In genomic region chr3:108053025-108053424, GRCh38 we compare ENCODE assay signal across 13 cellular contexts. TPM values are rescaled to one million over a fixed set of nuclear protein-coding genes. Genes with fewer than 3 reads are reported as not detected.
A peak's percentile ranks its signal among the peaks of the same experiment; 100 is the strongest.
DNase-seq lines count a peak whose midpoint lies in the region; ATAC-seq and TF ChIP-seq lines count a peak whose summit lies in the region.
"Had no signal": no experiment of that assay in that cellular context is flagged by ENCODE, and none has a peak within 500 bp of the region (broad histone marks: within the 10 kb centered on the region; RNA-seq: fewer than 3 reads in every experiment).

No MANE protein-coding gene starts in this region.

- no peak overlapping the region for H2BK5ac ChIP-seq in trophoblast cell (ENCODE audit: low read depth, low read length, poor library complexity)

- H3K27me3 Mint-ChIP-seq in activated CD4-positive, alpha-beta memory T cell treated with anti-CD3 and anti-CD28 coated beads for 36 hours: no peaks in the 10 kb centered on the region
- no peaks in the 10 kb centered on the region for H3K27me3 Mint-ChIP-seq in activated CD4-positive, alpha-beta memory T cell treated with anti-CD3 and anti-CD28 coated beads, Interleukin-2, amount 10 ng/mL, durations not matched to agents 7 days and 5 days

- H3K18ac ChIP-seq in trophoblast cell (ENCODE audit: low read length): no peak overlapping the region

- H3K4me1 Mint-ChIP-seq in activated CD4-positive, alpha-beta memory T cell treated with anti-CD3 and anti-CD28 coated beads for 36 hours (ENCODE audit: low read depth): peaks cover 37% of the 10 kb centered on the region
- peaks cover 22% of the 10 kb centered on the region for H3K4me1 Mint-ChIP-seq in activated CD4-positive, alpha-beta memory T cell treated with anti-CD3 and anti-CD28 coated beads, Interleukin-2, amount 10 ng/mL, durations not matched to agents 7 days and 5 days

- no peak overlapping the region for H3K27ac ChIP-seq in trophoblast cell (ENCODE audit: low read depth, low read length)

- no peaks in the 10 kb centered on the region for H3K79me1 ChIP-seq in trophoblast cell (ENCODE audit: low read length)

- intact Hi-C loops in activated CD4-positive, alpha-beta memory T cell treated with anti-CD3 and anti-CD28 coated beads for 36 hours (cut with micrococcal nuclease): no loop called here

- no peaks in the 10 kb centered on the region for H3K9me3 ChIP-seq in trophoblast cell (ENCODE audit: insufficient read depth, low read depth, low read length)
- H3K9me3 ChIP-seq: ascending aorta had no signal

- no peak overlapping the region for H3K4me2 ChIP-seq in trophoblast cell (ENCODE audit: low read length)

- no peak overlapping the region for H3K14ac ChIP-seq in trophoblast cell (ENCODE audit: low read length)

- H3K23ac ChIP-seq in trophoblast cell (ENCODE audit: low read length): no peak overlapping the region

- H3K4ac ChIP-seq in trophoblast cell (ENCODE audit: low read depth, low read length): no peak overlapping the region

- DNase-seq in activated CD4-positive, alpha-beta memory T cell treated with anti-CD3 and anti-CD28 coated beads for 36 hours: no peak
- DNase-seq in activated CD4-positive, alpha-beta memory T cell treated with anti-CD3 and anti-CD28 coated beads, Interleukin-2, amount 10 ng/mL, durations not matched to agents 7 days and 5 days: no peak
- peak; percentile 21 for DNase-seq in NCI-H2171 (lab: John Stamatoyannopoulos, UW)
- DNase-seq in epithelial cell of esophagus (ENCODE audit: low read depth): peak; percentile 78
- DNase-seq in trophoblast cell: peak in 1 of 2 donors; percentile 59
- no peak for DNase-seq in H7
- DNase-seq in stimulated activated CD4-positive, alpha-beta T cell treated with anti-CD3 and anti-CD28 coated beads, Interleukin-15, amount 100 ng/mL, for 24 hours: no peak
- DNase-seq: effector CD8-positive, alpha-beta T cell; NCI-H2081 treated with DMSO at 0.1 percent for 48 hours; T-helper 2 cell had no signal

- H2BK12ac ChIP-seq in trophoblast cell (ENCODE audit: low read length): peak overlapping the region; percentile 15

- no peak overlapping the region for H4K91ac ChIP-seq in trophoblast cell (ENCODE audit: low read depth, low read length)

- H4K8ac ChIP-seq in trophoblast cell (ENCODE audit: low read depth, low read length): no peak overlapping the region

- peak; percentile 5 for TF ChIP-seq CTCF in epithelial cell of esophagus (IDR thresholded peaks at IDR 0.05; ENCODE audit: insufficient read depth, low read depth, low read length, missing control alignments)

- no peak overlapping the region for H4K12ac ChIP-seq in trophoblast cell (ENCODE audit: low read depth, low read length)

- H3K27ac Mint-ChIP-seq in activated CD4-positive, alpha-beta memory T cell treated with anti-CD3 and anti-CD28 coated beads for 36 hours: peak overlapping the region; percentile 23
- H3K27ac Mint-ChIP-seq in activated CD4-positive, alpha-beta memory T cell treated with anti-CD3 and anti-CD28 coated beads, Interleukin-2, amount 10 ng/mL, durations not matched to agents 7 days and 5 days: no peak overlapping the region

- H3K79me2 ChIP-seq in trophoblast cell (ENCODE audit: control insufficient read depth, insufficient read depth, low read length, poor library complexity): no peaks in the 10 kb centered on the region

- H3K9ac ChIP-seq in trophoblast cell (ENCODE audit: low read length): no peak overlapping the region

- ATAC-seq in GM21723 (IDR thresholded peaks at IDR 0.05; ENCODE audit: unreplicated experiment): no peak
- ATAC-seq: K562 had no signal

- CTCF ChIA-PET in activated CD4-positive, alpha-beta memory T cell treated with anti-CD3 and anti-CD28 coated beads for 36 hours (lab: Charles Lee): interaction anchor here (1.0 to 1.2 kb wide), 2 partner anchors 125 to 499 kb away, joined by 3 read pairs; no protein-coding TSS in a partner anchor
- CTCF ChIA-PET in activated CD4-positive, alpha-beta memory T cell treated with anti-CD3 and anti-CD28 coated beads, Interleukin-2, amount 10 ng/mL, durations not matched to agents 7 days and 5 days (lab: Charles Lee): no interaction called here

- peaks cover 4 to 6% of the 10 kb centered on the region in 2 experiments for H3K4me1 ChIP-seq in trophoblast cell (ENCODE audit: control insufficient read depth in 1 of 2, insufficient read depth in 2 of 2, low read length in 2 of 2)
- H3K4me1 ChIP-seq: ascending aorta had no signal

- no CpG with 5 or more reads among the region's 4 CpGs for WGBS in trophoblast cell (ENCODE audit: extremely low coverage, insufficient coverage, insufficient read length)

- H3K9me3 Mint-ChIP-seq in activated CD4-positive, alpha-beta memory T cell treated with anti-CD3 and anti-CD28 coated beads for 36 hours: no peaks in the 10 kb centered on the region
- no peaks in the 10 kb centered on the region for H3K9me3 Mint-ChIP-seq in activated CD4-positive, alpha-beta memory T cell treated with anti-CD3 and anti-CD28 coated beads, Interleukin-2, amount 10 ng/mL, durations not matched to agents 7 days and 5 days

- H3K4me3 ChIP-seq in epithelial cell of esophagus (ENCODE audit: low read length) (no peak overlapping the region), trophoblast cell (ENCODE audit: low read depth, low read length) (no peak overlapping the region), H7 (ENCODE audit: insufficient read depth, low read depth, low read length) (no peak overlapping the region)
- H3K4me3 ChIP-seq: ascending aorta, K562 had no signal

- H3K4me3 Mint-ChIP-seq in activated CD4-positive, alpha-beta memory T cell treated with anti-CD3 and anti-CD28 coated beads for 36 hours: no peak overlapping the region
- H3K4me3 Mint-ChIP-seq in activated CD4-positive, alpha-beta memory T cell treated with anti-CD3 and anti-CD28 coated beads, Interleukin-2, amount 10 ng/mL, durations not matched to agents 7 days and 5 days: no peak overlapping the region

- POLR2A ChIA-PET in activated CD4-positive, alpha-beta memory T cell treated with anti-CD3 and anti-CD28 coated beads for 36 hours (lab: Charles Lee): interaction anchor here (1.0 kb wide), 1 partner anchor 21 kb away, joined by 3 read pairs; no protein-coding TSS in a partner anchor
- POLR2A ChIA-PET in activated CD4-positive, alpha-beta memory T cell treated with anti-CD3 and anti-CD28 coated beads, Interleukin-2, amount 10 ng/mL, durations not matched to agents 7 days and 5 days (lab: Charles Lee): interaction anchor here (2.0 kb wide), 1 partner anchor 73 kb away, joined by 7 read pairs; no protein-coding TSS in a partner anchor

- H2AFZ ChIP-seq in trophoblast cell (ENCODE audit: insufficient read depth, low read length, poor library complexity): no peak overlapping the region

- H3K36me3 Mint-ChIP-seq in activated CD4-positive, alpha-beta memory T cell treated with anti-CD3 and anti-CD28 coated beads for 36 hours: peaks cover 49% of the 10 kb centered on the region
- H3K36me3 Mint-ChIP-seq in activated CD4-positive, alpha-beta memory T cell treated with anti-CD3 and anti-CD28 coated beads, Interleukin-2, amount 10 ng/mL, durations not matched to agents 7 days and 5 days (ENCODE audit: low read depth): peaks cover 73% of the 10 kb centered on the region

- no peak overlapping the region for H2AK5ac ChIP-seq in trophoblast cell (ENCODE audit: low read length)

- no peak overlapping the region for H2BK120ac ChIP-seq in trophoblast cell (ENCODE audit: insufficient read depth, low read length, poor library complexity)

- no peaks in the 10 kb centered on the region for H3K27me3 ChIP-seq in trophoblast cell (ENCODE audit: insufficient read depth, low read length)
- no peaks in the 10 kb centered on the region for H3K27me3 ChIP-seq in H7 (ENCODE audit: control insufficient read depth, insufficient read depth, low read length)
- H3K27me3 ChIP-seq: ascending aorta had no signal

- H3K36me3 ChIP-seq in trophoblast cell (ENCODE audit: control insufficient read depth in 1 of 2, insufficient read depth in 2 of 2, low read length in 2 of 2) (peaks cover 0 to 3% of the 10 kb centered on the region in 2 experiments), H7 (replicated peaks; ENCODE audit: control insufficient read depth, insufficient read depth, low read length) (no peaks in the 10 kb centered on the region)

RNA-seq across cellular contexts. Expression of gene CD47, which starts 37.8 kb away (rescaled TPM):
- 100 to 1,000 TPM; 122 to 124 TPM for total RNA-seq in activated CD4-positive, alpha-beta memory T cell treated with anti-CD3 and anti-CD28 coated beads for 36 hours
- 100 to 1,000 TPM; 153 to 161 TPM for total RNA-seq in activated CD4-positive, alpha-beta memory T cell treated with anti-CD3 and anti-CD28 coated beads, Interleukin-2, amount 10 ng/mL, durations not matched to agents 7 days and 5 days
- polyA plus RNA-seq in trophoblast cell (2013): 70.6 and 73.9 TPM in 2 replicates
- total RNA-seq in H7 (2014; rRNA removed; shearing (Covaris generic)): 8.3 and 14.4 TPM in 2 replicates

Comparison
In these comparisons a context has a peak if more than half of its experiments do, and no peak if none do; other contexts are left out.
1. DNase-seq: peak in NCI-H2171 (single experiment) and epithelial cell of esophagus (single experiment); none in activated CD4-positive, alpha-beta memory T cell treated with anti-CD3 and anti-CD28 coated beads for 36 hours (single experiment), activated CD4-positive, alpha-beta memory T cell treated with anti-CD3 and anti-CD28 coated beads, Interleukin-2, amount 10 ng/mL, durations not matched to agents 7 days and 5 days (single experiment), H7 (single experiment) and stimulated activated CD4-positive, alpha-beta T cell treated with anti-CD3 and anti-CD28 coated beads, Interleukin-15, amount 100 ng/mL, for 24 hours (single experiment).